ENCODE assay signal across 8 cellular contexts in the genomic region with DNA sequence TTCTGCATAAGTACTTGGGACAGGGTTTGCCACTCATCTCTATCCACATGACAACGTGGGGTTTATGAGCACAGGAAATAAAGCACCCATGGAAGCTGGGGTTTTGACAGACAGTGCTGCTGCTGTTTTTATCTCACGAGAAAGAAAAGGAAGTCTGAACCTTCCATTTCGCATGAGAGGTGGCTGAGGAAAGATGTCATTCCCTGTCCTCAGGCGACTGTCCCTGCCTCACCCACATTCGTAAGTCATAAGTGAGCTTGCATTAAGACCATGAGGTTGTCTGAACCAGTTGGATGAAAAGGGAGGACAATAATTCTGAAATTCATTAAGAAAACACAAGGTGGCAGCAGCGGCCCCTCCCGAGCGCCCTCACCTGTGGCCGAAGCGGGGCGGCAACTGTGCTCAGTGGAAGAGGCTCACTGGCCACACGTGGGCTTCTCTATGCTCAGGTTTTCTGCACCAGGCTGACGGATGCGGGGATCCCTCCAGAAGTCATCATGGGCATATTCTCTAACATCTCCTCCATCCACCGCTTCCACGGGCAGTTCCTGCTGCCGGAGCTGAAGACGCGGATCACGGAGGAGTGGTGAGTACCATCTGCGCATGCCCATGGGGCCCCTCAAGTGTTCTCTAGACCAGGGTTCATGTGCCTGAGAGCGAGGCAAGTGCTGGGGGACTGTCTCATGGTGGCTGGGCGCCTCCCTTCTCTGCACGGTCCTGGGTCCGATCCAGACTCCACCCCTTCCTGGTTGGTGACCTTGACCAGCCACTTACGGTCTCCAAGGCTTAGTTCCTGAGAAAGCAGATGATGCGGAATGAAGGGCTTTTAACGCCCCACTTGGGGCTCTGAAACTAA. TPM values are rescaled to one million over a fixed set of nuclear protein-coding genes. Genes with fewer than 3 reads are reported as not detected.
A peak's percentile ranks its signal among the peaks of the same experiment; 100 is the strongest.
DNase-seq lines count a peak whose midpoint lies in the region; ATAC-seq, FAIRE-seq and TF ChIP-seq lines count a peak whose summit lies in the region.

No MANE protein-coding gene starts in this region.

- peak overlapping the region; percentile 52 for H3K4me3 ChIP-seq in A549
- no peak overlapping the region for H3K4me3 ChIP-seq in lung

- peak overlapping the region; percentile 81 for H3K4me2 ChIP-seq in A549

- H3K4me1 ChIP-seq in A549 (0 out of 3 replicates have a peak, but pooled peaks cover 6% of the 10 kb centered on the region), lung (ENCODE audit: control insufficient read depth in 2 of 2, insufficient read depth in 2 of 2, low read length in 2 of 2) (no peaks in the 10 kb centered on the region)

- H3K27ac Mint-ChIP-seq in activated B cell treated with CpG ODN at 0.5 μM for 24 hours = peak overlapping the region; percentile 30

- ATAC-seq in A549 (peak; percentile 94 to 97), activated B cell treated with CpG ODN at 0.5 μM for 24 hours (ENCODE audit: low read depth) (peak; percentile 83), lung (ENCODE audit: insufficient read depth, low FRiP score) (peak; percentile 79), HG02588 (IDR thresholded peaks at IDR 0.05; ENCODE audit: unreplicated experiment) (no peak)

- no peak overlapping the region for H3K4me3 Mint-ChIP-seq in activated B cell treated with CpG ODN at 0.5 μM for 24 hours

- 0 out of 3 replicates have a peak, but pooled peaks cover 4% of the 10 kb centered on the region for H3K9me3 ChIP-seq in A549
- peaks cover 0 to 2% of the 10 kb centered on the region in 2 donors for H3K9me3 ChIP-seq in lung (ENCODE audit: control insufficient read depth in 2 of 2, insufficient read depth in 1 of 2, low read length in 1 of 2)

- peak overlapping the region; percentile 71 to 83 for H3K27ac ChIP-seq in A549
- H3K27ac ChIP-seq in lung (ENCODE audit: low read depth in 1 of 2, low read length in 1 of 2) = peak overlapping the region in 1 of 2 donors; percentile 49

- H3K36me3 ChIP-seq in lung (ENCODE audit: control insufficient read depth in 2 of 2, insufficient read depth in 2 of 2, low read length in 2 of 2) = peaks cover 0 to 5% of the 10 kb centered on the region in 2 donors

- TF ChIP-seq RAD21 in A549 (conservative IDR thresholded peaks at IDR 0.05 in 1 of 2, IDR thresholded peaks at IDR 0.05 in 1 of 2) = peak; percentile 83 to 86

- FAIRE-seq in A549 (lab: Jason Lieb, UNC) = peak; percentile 13

- no peak for TF ChIP-seq POLR2A in A549 (IDR thresholded peaks at IDR 0.05; ENCODE audit: low read length)

- DNase-seq in A549 (ENCODE audit: low read depth in 1 of 2, low spot score in 1 of 2) (peak; percentile 72 to 73), GM13976 (ENCODE audit: low spot score) (peak; percentile 84), NCI-H2029 treated with DMSO at 0.1 percent for 48 hours (lab: John Stamatoyannopoulos, UW) (peak; percentile 85), activated B cell treated with CpG ODN at 0.5 μM for 24 hours (no peak), cerebellar cortex (ENCODE audit: low spot score) (peak; percentile 79), lung (ENCODE audit: low spot score) (peak; percentile 74)
- DNase-seq in stimulated activated CD8-positive, alpha-beta memory T cell treated with anti-CD3 and anti-CD28 coated beads, Interleukin-15, amount 100 ng/mL, for 24 hours (ENCODE audit: low read depth) = peak; percentile 31

- in situ Hi-C loops in GM13976 (cut with MboI; ENCODE audit: low sequenced_read_pairs, unreplicated experiment) = no loop called here

- no peaks in the 10 kb centered on the region for H3K9me3 Mint-ChIP-seq in activated B cell treated with CpG ODN at 0.5 μM for 24 hours

- H3K4me1 Mint-ChIP-seq in activated B cell treated with CpG ODN at 0.5 μM for 24 hours = peaks cover 18% of the 10 kb centered on the region

- peaks cover 83% of the 10 kb centered on the region for H3K36me3 Mint-ChIP-seq in activated B cell treated with CpG ODN at 0.5 μM for 24 hours (ENCODE audit: low read depth)

- CTCF ChIA-PET in A549 (lab: Yijun Ruan, JAX) (interaction anchor here (0.6 to 5.7 kb wide), 57 partner anchors 10 to 563 kb away, joined by 3 to 68 read pairs (median 4); partner anchors contain the start of genes CARD19, FAM120AOS and NINJ1), activated B cell treated with CpG ODN at 0.5 μM for 24 hours (lab: Charles Lee) (interaction anchor here (0.8 to 2.8 kb wide), 15 partner anchors 11 to 299 kb away, joined by 3 to 19 read pairs (median 6); no protein-coding TSS in a partner anchor)

- POLR2A ChIA-PET in A549 (lab: Yijun Ruan, JAX) = interaction anchor here (1.0 kb wide), 1 partner anchor 92 kb away, joined by 3 read pairs; no protein-coding TSS in a partner anchor
- POLR2A ChIA-PET in activated B cell treated with CpG ODN at 0.5 μM for 24 hours (lab: Charles Lee) = interaction anchor here (0.7 to 1.0 kb wide), 3 partner anchors 16 to 92 kb away, joined by 3 to 5 read pairs (median 3); no protein-coding TSS in a partner anchor

- H3K27me3 Mint-ChIP-seq in activated B cell treated with CpG ODN at 0.5 μM for 24 hours = no peaks in the 10 kb centered on the region

- peak; percentile 90 for TF ChIP-seq CTCF in A549 (IDR thresholded peaks at IDR 0.05)
- TF ChIP-seq CTCF in GM13976 (IDR thresholded peaks at IDR 0.05; ENCODE audit: borderline replicate concordance, control extremely low read depth, extremely low read depth, insufficient read depth, missing control alignments) = peak; percentile 52
- no peak for TF ChIP-seq CTCF in activated B cell treated with CpG ODN at 0.5 μM for 24 hours (IDR thresholded peaks at IDR 0.05)
- peak; percentile 13 for TF ChIP-seq CTCF in lung (IDR thresholded peaks at IDR 0.05; ENCODE audit: control extremely low read depth, extremely low read depth)

- intact Hi-C loops in activated B cell treated with CpG ODN at 0.5 μM for 24 hours (cut with micrococcal nuclease) = loop anchor here (1.0 to 5.0 kb wide), 6 partner anchors 39 to 299 kb away; partner anchors contain the start of genes CARD19 and SUSD3

- no peaks in the 10 kb centered on the region for H3K27me3 ChIP-seq in lung (ENCODE audit: control insufficient read depth, insufficient read depth)

- WGBS in A549 (ENCODE audit: missing lambda C conversion rate) = 9% methylated on average over 27 of the region's 28 CpGs
- WGBS in lung, 2 donors = 47 to 57% methylated on average over 28 of the region's 28 CpGs

- no peak for TF ChIP-seq EP300 in A549 (IDR thresholded peaks at IDR 0.05)

TF ChIP-seq in A549, 52 proteins besides CTCF, POLR2A, EP300 and RAD21 (continues in another document):
- TF ChIP-seq SMC3 (IDR thresholded peaks at IDR 0.05) (peak; percentile 83), MYC (IDR thresholded peaks at IDR 0.05; ENCODE audit: borderline replicate concordance, low read length) (no peak), RARB (CRISPR knock-in tag; IDR thresholded peaks at IDR 0.05) (no peak), FOSB (CRISPR knock-in tag; IDR thresholded peaks at IDR 0.05) (no peak), KDM1A (IDR thresholded peaks at IDR 0.05; ENCODE audit: low read depth) (no peak), NPAS2 (CRISPR knock-in tag; IDR thresholded peaks at IDR 0.05; ENCODE audit: borderline replicate concordance) (no peak), MAX (IDR thresholded peaks at IDR 0.05) (peak; percentile 86)
- TF ChIP-seq, protein P1, sequence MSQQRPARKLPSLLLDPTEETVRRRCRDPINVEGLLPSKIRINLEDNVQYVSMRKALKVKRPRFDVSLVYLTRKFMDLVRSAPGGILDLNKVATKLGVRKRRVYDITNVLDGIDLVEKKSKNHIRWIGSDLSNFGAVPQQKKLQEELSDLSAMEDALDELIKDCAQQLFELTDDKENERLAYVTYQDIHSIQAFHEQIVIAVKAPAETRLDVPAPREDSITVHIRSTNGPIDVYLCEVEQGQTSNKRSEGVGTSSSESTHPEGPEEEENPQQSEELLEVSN (IDR thresholded peaks at IDR 0.05; ENCODE audit: borderline replicate concordance, low read depth) = peak; percentile 75; the same call in 1 of the 2 replicates

RNA-seq across cellular contexts. Expression of gene SUSD3, which starts 54.7 kb away (rescaled TPM):
- polyA plus RNA-seq in A549 (2011; rRNA removed) (0.27 and 0.66 TPM in 2 replicates), A549 (2017; fragmentation: RNase III; extraction: RNeasy Plus Mini Kit Qiagen cat#74134 plus additional on column Dnase treatment) (0.34 to 0.46 TPM (median 0.42 TPM) in 3 replicates), lung (1 to 10 TPM; 2.0 to 9.7 TPM)
- polyA plus RNA-seq in A549 (2012; cell fraction: cytosol; rRNA removed) = 1.3 and 1.9 TPM in 2 replicates
- 1.7 TPM in 2 replicates for polyA plus RNA-seq in A549 (2012; cell fraction: nucleus; rRNA removed)
- 0.25 TPM in 1 of 2 replicates, not detected in the other for polyA minus RNA-seq in A549 (2011; rRNA and poly(A)+ RNA removed)
- total RNA-seq in activated B cell treated with CpG ODN at 0.5 μM for 24 hours (9.1 and 12.9 TPM in 2 replicates), lung (1 to 10 TPM; 3.8 to 6.4 TPM)

RNA-seq across cellular contexts. Expression of gene FGD3, which starts 56.5 kb away (rescaled TPM):
- polyA plus RNA-seq in A549 (2011; rRNA removed) (0.23 and 0.26 TPM in 2 replicates), A549 (2017; fragmentation: RNase III; extraction: RNeasy Plus Mini Kit Qiagen cat#74134 plus additional on column Dnase treatment) (0.18 to 0.26 TPM (median 0.24 TPM) in 3 replicates), lung (10 to 100 TPM in 1 of 2 donors, 1 to 10 TPM in 1; 6.1 to 45.9 TPM)
- 0.32 and 0.33 TPM in 2 replicates for polyA plus RNA-seq in A549 (2012; cell fraction: cytosol; rRNA removed)
- polyA plus RNA-seq in A549 (2012; cell fraction: nucleus; rRNA removed) = 0.29 and 0.43 TPM in 2 replicates
- polyA minus RNA-seq in A549 (2011; rRNA and poly(A)+ RNA removed) = 0.25 and 0.44 TPM in 2 replicates
- total RNA-seq in activated B cell treated with CpG ODN at 0.5 μM for 24 hours (46.5 and 61.9 TPM in 2 replicates), lung (10 to 100 TPM; 10.8 to 24.3 TPM)
